Comparison of ENCODE assay signal across 21 cellular contexts in genomic region chr11:12142179-12142578, GRCh38. TPM values are rescaled to one million over a fixed set of nuclear protein-coding genes. Genes with fewer than 3 reads are reported as not detected.
DNase-seq lines count a peak whose midpoint lies in the region; ATAC-seq and TF ChIP-seq lines count a peak whose summit lies in the region.
"Had no signal": no experiment of that assay in that cellular context is flagged by ENCODE, and none has a peak within 500 bp of the region (broad histone marks: within the 10 kb centered on the region; RNA-seq: fewer than 3 reads in every experiment).

No MANE protein-coding gene starts in this region.

- H3K27ac ChIP-seq in gastroesophageal sphincter: peak overlapping the region in 3 of 4 donors; percentile 82 to 90 (median 84)
- peak overlapping the region; percentile 94 to 95 for H3K27ac ChIP-seq in thoracic aorta
- H3K27ac ChIP-seq in body of pancreas: no peak overlapping the region

- intact Hi-C loops in activated CD8-positive, alpha-beta T cell treated with anti-CD3 and anti-CD28 coated beads for 36 hours (cut with micrococcal nuclease): no loop called here
- intact Hi-C loops in body of pancreas (cut with DNase I): no loop called here

- TF ChIP-seq CTCF in activated CD8-positive, alpha-beta T cell treated with anti-CD3 and anti-CD28 coated beads for 36 hours (IDR thresholded peaks at IDR 0.05): no peak
- TF ChIP-seq CTCF in gastroesophageal sphincter (IDR thresholded peaks at IDR 0.05): no peak
- TF ChIP-seq CTCF in thoracic aorta (IDR thresholded peaks at IDR 0.05): no peak
- TF ChIP-seq CTCF in body of pancreas (IDR thresholded peaks at IDR 0.05): no peak

- in situ Hi-C loops in ACHN (cut with HindIII; ENCODE audit: low pct_ligation_motif_present, low pct_unique_long_range_greater_than_20kb, low sequenced_read_pairs): no loop called here
- in situ Hi-C loops in G401 (cut with HindIII; ENCODE audit: low sequenced_read_pairs): no loop called here

- H3K27ac Mint-ChIP-seq in T-helper 2 cell treated with Interferon-gamma antibody and Interleukin-4, amounts not matched to agents 5 μg/mL and 100 μg/mL, for 36 hours: peak overlapping the region; percentile 63
- H3K27ac Mint-ChIP-seq in activated CD8-positive, alpha-beta T cell treated with anti-CD3 and anti-CD28 coated beads for 36 hours: peak overlapping the region; percentile 24
- H3K27ac Mint-ChIP-seq: GM23338; natural killer cell treated with Interleukin-12 subunit alpha and Interleukin-12 subunit beta and Interleukin-15 and Interleukin-18, amount 100 ng/mL, for 72 hours had no signal

- H3K4me1 ChIP-seq in gastroesophageal sphincter (peaks cover 11 to 77% (median 41%) of the 10 kb centered on the region in 3 donors), thoracic aorta (ENCODE audit: control insufficient read depth in 1 of 2, low read depth in 2 of 2) (peaks cover 62 to 86% of the 10 kb centered on the region in 2 donors), body of pancreas (no peaks in the 10 kb centered on the region)

- no peaks in the 10 kb centered on the region for H3K9me3 ChIP-seq in gastroesophageal sphincter
- H3K9me3 ChIP-seq in thoracic aorta: no peaks in the 10 kb centered on the region
- H3K9me3 ChIP-seq in body of pancreas: no peaks in the 10 kb centered on the region
- H3K9me3 ChIP-seq: breast epithelium had no signal

- peaks cover 62% of the 10 kb centered on the region for H3K4me1 Mint-ChIP-seq in T-helper 2 cell treated with Interferon-gamma antibody and Interleukin-4, amounts not matched to agents 5 μg/mL and 100 μg/mL, for 36 hours (ENCODE audit: low read depth)
- peaks cover 59% of the 10 kb centered on the region for H3K4me1 Mint-ChIP-seq in activated CD8-positive, alpha-beta T cell treated with anti-CD3 and anti-CD28 coated beads for 36 hours (ENCODE audit: low read depth)

- no peak overlapping the region for H3K4me3 Mint-ChIP-seq in T-helper 2 cell treated with Interferon-gamma antibody and Interleukin-4, amounts not matched to agents 5 μg/mL and 100 μg/mL, for 36 hours
- no peak overlapping the region for H3K4me3 Mint-ChIP-seq in activated CD8-positive, alpha-beta T cell treated with anti-CD3 and anti-CD28 coated beads for 36 hours
- H3K4me3 Mint-ChIP-seq: CD14-positive monocyte; effector memory CD8-positive, alpha-beta T cell; GM23338; natural killer cell treated with Interleukin-12 subunit alpha and Interleukin-12 subunit beta and Interleukin-15 and Interleukin-18, amount 100 ng/mL, for 72 hours had no signal

- ATAC-seq in activated CD8-positive, alpha-beta T cell treated with anti-CD3 and anti-CD28 coated beads for 36 hours: no peak
- ATAC-seq in gastroesophageal sphincter (no peak), thoracic aorta (ENCODE audit: insufficient number of reproducible peaks, low FRiP score, low read depth) (no peak), body of pancreas (no peak)
- ATAC-seq: effector memory CD8-positive, alpha-beta T cell; GM23338; natural killer cell treated with Interleukin-12 subunit alpha and Interleukin-12 subunit beta and Interleukin-15 and Interleukin-18, amount 100 ng/mL, for 72 hours had no signal

- H3K4me3 ChIP-seq in gastroesophageal sphincter (no peak overlapping the region), thoracic aorta (no peak overlapping the region), body of pancreas (no peak overlapping the region)
- H3K4me3 ChIP-seq: breast epithelium, GM23338, lung had no signal

- TF ChIP-seq POLR2A in gastroesophageal sphincter (IDR thresholded peaks at IDR 0.05) (no peak), body of pancreas (IDR thresholded peaks at IDR 0.05) (no peak)

- DNase-seq in T-helper 2 cell treated with Interferon-gamma antibody and Interleukin-4, amounts not matched to agents 5 μg/mL and 100 μg/mL, for 36 hours (ENCODE audit: low spot score): no peak
- DNase-seq in T-helper 2 cell: no peak
- DNase-seq in activated CD8-positive, alpha-beta T cell treated with anti-CD3 and anti-CD28 coated beads for 36 hours: no peak
- no peak for DNase-seq in thoracic aorta (ENCODE audit: low spot score)
- no peak for DNase-seq in ACHN
- no peak for DNase-seq in G401 (ENCODE audit: low spot score)
- DNase-seq in body of pancreas: no peak
- DNase-seq: 8988T; activated naive CD4-positive, alpha-beta T cell; DND-41; effector memory CD8-positive, alpha-beta T cell; NCI-H1694 treated with DMSO at 0.1 percent for 48 hours; NCI-H510A treated with DMSO at 0.1 percent for 48 hours; stimulated activated CD4-positive, alpha-beta T cell treated with anti-CD3 and anti-CD28 coated beads, Interleukin-15, amount 100 ng/mL, for 24 hours; substantia nigra had no signal

- TF ChIP-seq EP300 in gastroesophageal sphincter (IDR thresholded peaks at IDR 0.05): no peak

- H3K36me3 Mint-ChIP-seq in T-helper 2 cell treated with Interferon-gamma antibody and Interleukin-4, amounts not matched to agents 5 μg/mL and 100 μg/mL, for 36 hours (ENCODE audit: low read depth): peaks cover 37% of the 10 kb centered on the region
- H3K36me3 Mint-ChIP-seq in activated CD8-positive, alpha-beta T cell treated with anti-CD3 and anti-CD28 coated beads for 36 hours (ENCODE audit: low read depth): peaks cover 22% of the 10 kb centered on the region
- H3K36me3 Mint-ChIP-seq: natural killer cell treated with Interleukin-12 subunit alpha and Interleukin-12 subunit beta and Interleukin-15 and Interleukin-18, amount 100 ng/mL, for 72 hours had no signal

- CTCF ChIA-PET in activated CD8-positive, alpha-beta T cell treated with anti-CD3 and anti-CD28 coated beads for 36 hours (lab: Charles Lee): interaction anchor here (1.1 to 1.7 kb wide), 3 partner anchors 16 to 54 kb away, joined by 3 to 4 read pairs (median 3); no protein-coding TSS in a partner anchor

- POLR2A ChIA-PET in activated CD8-positive, alpha-beta T cell treated with anti-CD3 and anti-CD28 coated beads for 36 hours (lab: Charles Lee): interaction anchor here (1.0 kb wide), 1 partner anchor 17 kb away, joined by 3 read pairs; no protein-coding TSS in a partner anchor

- 91 to 100% methylated on average over 1 to 2 of the region's 2 CpGs for WGBS in gastroesophageal sphincter (ENCODE audit: low coverage in 1 of 2), 2 donors
- WGBS in body of pancreas, 2 donors: 92 to 93% methylated on average over 2 of the region's 2 CpGs

- no peaks in the 10 kb centered on the region for H3K27me3 Mint-ChIP-seq in T-helper 2 cell treated with Interferon-gamma antibody and Interleukin-4, amounts not matched to agents 5 μg/mL and 100 μg/mL, for 36 hours (ENCODE audit: low read depth)
- no peaks in the 10 kb centered on the region for H3K27me3 Mint-ChIP-seq in activated CD8-positive, alpha-beta T cell treated with anti-CD3 and anti-CD28 coated beads for 36 hours
- H3K27me3 Mint-ChIP-seq: effector memory CD8-positive, alpha-beta T cell; natural killer cell treated with Interleukin-12 subunit alpha and Interleukin-12 subunit beta and Interleukin-15 and Interleukin-18, amount 100 ng/mL, for 72 hours had no signal

- H3K36me3 ChIP-seq in gastroesophageal sphincter (no peaks in the 10 kb centered on the region), thoracic aorta (peaks cover 14% of the 10 kb centered on the region), body of pancreas (replicated peaks in 1 of 2; ENCODE audit: insufficient read depth in 1 of 2, low read depth in 2 of 2) (no peaks in the 10 kb centered on the region)
- H3K36me3 ChIP-seq: breast epithelium had no signal

- H3K27me3 ChIP-seq in gastroesophageal sphincter (no peaks in the 10 kb centered on the region), thoracic aorta (replicated peaks; ENCODE audit: insufficient read depth) (no peaks in the 10 kb centered on the region), body of pancreas (no peaks in the 10 kb centered on the region)
- H3K27me3 ChIP-seq: breast epithelium had no signal

- H3K9me3 Mint-ChIP-seq in T-helper 2 cell treated with Interferon-gamma antibody and Interleukin-4, amounts not matched to agents 5 μg/mL and 100 μg/mL, for 36 hours: peaks cover 3% of the 10 kb centered on the region
- peaks cover 2% of the 10 kb centered on the region for H3K9me3 Mint-ChIP-seq in activated CD8-positive, alpha-beta T cell treated with anti-CD3 and anti-CD28 coated beads for 36 hours
- H3K9me3 Mint-ChIP-seq: CD14-positive monocyte; effector memory CD8-positive, alpha-beta T cell; GM23338; natural killer cell treated with Interleukin-12 subunit alpha and Interleukin-12 subunit beta and Interleukin-15 and Interleukin-18, amount 100 ng/mL, for 72 hours had no signal

RNA-seq across cellular contexts. Expression of gene MICAL2, which starts 31.8 kb away (rescaled TPM):
- total RNA-seq in activated CD8-positive, alpha-beta T cell treated with anti-CD3 and anti-CD28 coated beads for 36 hours: 100 to 1,000 TPM in 1 of 2 experiments, 10 to 100 TPM in 1; 99.8 to 105 TPM
- 100 to 1,000 TPM; 196 to 550 (median 237) TPM for total RNA-seq in gastroesophageal sphincter
- 100 to 1,000 TPM; 791 to 989 TPM for total RNA-seq in thoracic aorta
- total RNA-seq in G401 (2014; rRNA removed; shearing (Covaris generic)): 12.6 and 21.1 TPM in 2 replicates
- 10 to 100 TPM; 16.6 to 24.4 TPM for total RNA-seq in body of pancreas

Comparison
In these comparisons a context has a peak if more than half of its experiments do, and no peak if none do; other contexts are left out.
1. H3K27ac ChIP-seq: peak in gastroesophageal sphincter (3 of 4) and thoracic aorta (2 of 2); none in body of pancreas (0 of 4).